ENCODE assay signal across 29 cellular contexts in genomic region chr19:30408734-30409301, GRCh38.
"Had no signal": no experiment of that assay in that cellular context is flagged by ENCODE, and none has a peak within 500 bp of the region (broad histone marks: within the 10 kb centered on the region; RNA-seq: fewer than 3 reads in every experiment).

No MANE protein-coding gene starts in this region.

- DNase-seq: stimulated activated CD4-positive, alpha-beta T cell treated with anti-CD3 and anti-CD28 coated beads, Interleukin-2, amount 100 ng/mL, for 48 hours; stimulated activated CD4-positive, alpha-beta T cell treated with anti-CD3 and anti-CD28 coated beads, Interleukin-4, amount 100 ng/mL, for 1 hour; stimulated activated CD4-positive, alpha-beta T cell treated with anti-CD3 and anti-CD28 coated beads, Interleukin-4, amount 100 ng/mL, for 24 hours; stimulated activated CD4-positive, alpha-beta T cell treated with anti-CD3 and anti-CD28 coated beads, Interleukin-4, amount 100 ng/mL, for 4 hours; stimulated activated CD8-positive, alpha-beta memory T cell treated with anti-CD3 and anti-CD28 coated beads, Interleukin-4, amount 100 ng/mL, for 48 hours; stimulated activated naive B cell treated with anti-CD40 and anti-IgM and Interleukin-4, amounts not matched to agents 10 μg/mL and 1 μg/mL and 100 μg/mL, for 72 hours; stimulated activated naive CD4-positive, alpha-beta T cell; stimulated activated naive CD4-positive, alpha-beta T cell treated with Interleukin-2 at 50 U/mL for 16 hours; stimulated activated naive CD8-positive, alpha-beta T cell treated with anti-CD3 and anti-CD28 coated beads, Interleukin-15, amount 100 ng/mL, for 72 hours; stimulated activated naive CD8-positive, alpha-beta T cell treated with anti-CD3 and anti-CD28 coated beads, Interleukin-15, Interleukin-2, amounts not matched to agents 100 U/mL and 50 U/mL, for 24 hours; stomach; substantia nigra; testis; thyroid gland; tibial artery; transverse colon; trophoblast cell; upper lobe of left lung; upper lobe of right lung; uterus had no signal

- H3K9me3 ChIP-seq: stomach, suprapubic skin, testis, thoracic aorta, thyroid gland, tibial artery, tibial nerve, transverse colon, upper lobe of left lung, upper lobe of right lung, uterus, vagina had no signal

- H3K4me1 ChIP-seq: stomach, suprapubic skin, testis, thyroid gland, tibial artery, transverse colon, upper lobe of left lung, uterus, vagina had no signal

- H3K27ac ChIP-seq: stomach, suprapubic skin, testis, thoracic aorta, thyroid gland, tibial artery, tibial nerve, transverse colon, upper lobe of left lung, upper lobe of right lung, uterus, vagina had no signal

- FAIRE-seq: urothelium cell line had no signal

- H3K36me3 ChIP-seq: stomach, suprapubic skin, thoracic aorta, thyroid gland, tibial artery, tibial nerve, transverse colon, upper lobe of left lung, upper lobe of right lung, uterus, vagina had no signal

- H3K9me3 Mint-ChIP-seq: stimulated activated naive CD8-positive, alpha-beta T cell treated with anti-CD3 and anti-CD28 coated beads, Interleukin-15, Interleukin-2, amounts not matched to agents 100 ng/mL and 50 ng/mL, for 24 hours; type B pancreatic cell had no signal

- H3K27me3 ChIP-seq: stomach, suprapubic skin, testis, thyroid gland, tibial artery, tibial nerve, transverse colon, upper lobe of left lung, upper lobe of right lung, uterus, vagina had no signal

- H3K36me3 Mint-ChIP-seq: stimulated activated effector memory CD8-positive, alpha-beta T cell treated with anti-CD3 and anti-CD28 coated beads, Interleukin-12 subunit alpha, Interleukin-12 subunit beta, amount 100 ng/mL, for 72 hours; stimulated activated memory B cell treated with anti-CD40 and anti-IgM and Interleukin-4, amounts not matched to agents 10 μg/mL and 1 μg/mL and 100 μg/mL, for 72 hours; stimulated activated naive B cell treated with anti-CD40 and anti-IgM and Interleukin-4, amounts not matched to agents 10 μg/mL and 1 μg/mL and 100 μg/mL, for 72 hours; type B pancreatic cell had no signal

- ATAC-seq: stimulated activated effector memory CD8-positive, alpha-beta T cell treated with anti-CD3 and anti-CD28 coated beads, Interleukin-12 subunit alpha, Interleukin-12 subunit beta, amount 100 ng/mL, for 72 hours; stimulated activated memory B cell treated with anti-CD40 and anti-IgM and Interleukin-4, amounts not matched to agents 10 μg/mL and 1 μg/mL and 100 μg/mL, for 72 hours; stimulated activated naive B cell treated with anti-CD40 and anti-IgM and Interleukin-4, amounts not matched to agents 10 μg/mL and 1 μg/mL and 100 μg/mL, for 72 hours; stimulated activated naive CD8-positive, alpha-beta T cell treated with anti-CD3 and anti-CD28 coated beads, Interleukin-15, amount 100 ng/mL, for 72 hours; stimulated activated naive CD8-positive, alpha-beta T cell treated with anti-CD3 and anti-CD28 coated beads, Interleukin-15, Interleukin-2, amounts not matched to agents 100 U/mL and 50 U/mL, for 24 hours; upper lobe of right lung had no signal

- H3K4me1 Mint-ChIP-seq: stimulated activated effector memory CD8-positive, alpha-beta T cell treated with anti-CD3 and anti-CD28 coated beads, Interleukin-12 subunit alpha, Interleukin-12 subunit beta, amount 100 ng/mL, for 72 hours; stimulated activated memory B cell treated with anti-CD40 and anti-IgM and Interleukin-4, amounts not matched to agents 10 μg/mL and 1 μg/mL and 100 μg/mL, for 72 hours; stimulated activated naive B cell treated with anti-CD40 and anti-IgM and Interleukin-4, amounts not matched to agents 10 μg/mL and 1 μg/mL and 100 μg/mL, for 72 hours; stimulated activated naive CD8-positive, alpha-beta T cell treated with anti-CD3 and anti-CD28 coated beads, Interleukin-15, amount 100 ng/mL, for 72 hours had no signal

- H3K27ac Mint-ChIP-seq: stimulated activated effector memory CD8-positive, alpha-beta T cell treated with anti-CD3 and anti-CD28 coated beads, Interleukin-12 subunit alpha, Interleukin-12 subunit beta, amount 100 ng/mL, for 72 hours; stimulated activated memory B cell treated with anti-CD40 and anti-IgM and Interleukin-4, amounts not matched to agents 10 μg/mL and 1 μg/mL and 100 μg/mL, for 72 hours; stimulated activated naive B cell treated with anti-CD40 and anti-IgM and Interleukin-4, amounts not matched to agents 10 μg/mL and 1 μg/mL and 100 μg/mL, for 72 hours; stimulated activated naive CD8-positive, alpha-beta T cell treated with anti-CD3 and anti-CD28 coated beads, Interleukin-15, amount 100 ng/mL, for 72 hours; stimulated activated naive CD8-positive, alpha-beta T cell treated with anti-CD3 and anti-CD28 coated beads, Interleukin-15, Interleukin-2, amounts not matched to agents 100 ng/mL and 50 ng/mL, for 24 hours; type B pancreatic cell had no signal

- H3K27me3 Mint-ChIP-seq: stimulated activated memory B cell treated with anti-CD40 and anti-IgM and Interleukin-4, amounts not matched to agents 10 μg/mL and 1 μg/mL and 100 μg/mL, for 72 hours; stimulated activated naive CD8-positive, alpha-beta T cell treated with anti-CD3 and anti-CD28 coated beads, Interleukin-15, amount 100 ng/mL, for 72 hours; stimulated activated naive CD8-positive, alpha-beta T cell treated with anti-CD3 and anti-CD28 coated beads, Interleukin-15, Interleukin-2, amounts not matched to agents 100 ng/mL and 50 ng/mL, for 24 hours had no signal

- H3K4me3 Mint-ChIP-seq: stimulated activated effector memory CD8-positive, alpha-beta T cell treated with anti-CD3 and anti-CD28 coated beads, Interleukin-12 subunit alpha, Interleukin-12 subunit beta, amount 100 ng/mL, for 72 hours; stimulated activated memory B cell treated with anti-CD40 and anti-IgM and Interleukin-4, amounts not matched to agents 10 μg/mL and 1 μg/mL and 100 μg/mL, for 72 hours; stimulated activated naive B cell treated with anti-CD40 and anti-IgM and Interleukin-4, amounts not matched to agents 10 μg/mL and 1 μg/mL and 100 μg/mL, for 72 hours; stimulated activated naive CD8-positive, alpha-beta T cell treated with anti-CD3 and anti-CD28 coated beads, Interleukin-15, amount 100 ng/mL, for 72 hours; stimulated activated naive CD8-positive, alpha-beta T cell treated with anti-CD3 and anti-CD28 coated beads, Interleukin-15, Interleukin-2, amounts not matched to agents 100 ng/mL and 50 ng/mL, for 24 hours; type B pancreatic cell had no signal

- H3K4me3 ChIP-seq: stomach, suprapubic skin, testis, thoracic aorta, thyroid gland, tibial artery, tibial nerve, transverse colon, upper lobe of left lung, upper lobe of right lung, uterus, vagina had no signal
